In the genomic region with DNA sequence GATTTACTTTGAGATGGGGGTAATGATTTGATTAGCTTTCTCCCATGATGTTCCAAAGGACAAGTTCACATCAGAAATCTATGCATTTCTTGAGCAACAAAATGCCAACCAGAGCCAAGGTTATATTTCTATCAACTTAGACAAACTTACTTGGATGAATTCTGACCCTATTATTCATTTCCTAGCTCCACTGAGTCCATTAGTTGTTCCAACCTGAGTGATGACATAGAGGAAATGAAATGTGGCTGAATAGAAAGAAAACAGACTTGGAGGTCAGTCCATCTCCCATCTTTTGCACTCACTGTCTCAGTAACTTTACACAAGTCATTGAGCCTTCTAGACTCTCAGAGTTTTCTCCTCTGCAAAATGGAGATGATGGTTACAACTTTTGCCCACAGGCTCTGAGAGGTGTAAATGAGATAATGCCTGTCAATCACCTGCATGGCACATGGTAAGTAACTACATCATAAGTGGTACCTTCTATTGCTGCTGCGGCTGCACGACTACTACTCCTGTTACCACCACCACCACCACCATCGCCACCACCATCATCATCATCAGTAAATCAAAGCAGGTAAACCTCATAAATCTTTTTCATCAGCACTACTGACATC, we compare ENCODE assay signal across 18 cellular contexts.
DNase-seq lines count a peak whose midpoint lies in the region; FAIRE-seq and TF ChIP-seq lines count a peak whose summit lies in the region.
"Had no signal": no experiment of that assay in that cellular context is flagged by ENCODE, and none has a peak within 500 bp of the region (broad histone marks: within the 10 kb centered on the region; RNA-seq: fewer than 3 reads in every experiment).

No MANE protein-coding gene starts in this region.

- intact Hi-C loops in esophagus squamous epithelium (cut with DNase I), result no loop called here

- 94 to 100% methylated on average over 3 of the region's 3 CpGs for WGBS in esophagus squamous epithelium, 2 donors

- FAIRE-seq in D721Med (lab: Jason Lieb, UNC) (peak; percentile 38), bronchial epithelial cell (lab: Jason Lieb, UNC) (no peak)
- FAIRE-seq: K562 had no signal

- H3K36me3 ChIP-seq in bronchial epithelial cell (ENCODE audit: control insufficient read depth, insufficient read depth, low read length), result peaks cover 9% of the 10 kb centered on the region
- H3K36me3 ChIP-seq in esophagus squamous epithelium, result peaks cover 0 to 4% (median 0%) of the 10 kb centered on the region in 3 donors
- H3K36me3 ChIP-seq: adrenal gland, Peyer's patch, thyroid gland had no signal

- TF ChIP-seq CTCF in D721Med (IDR thresholded peaks at IDR 0.05; ENCODE audit: insufficient read depth, missing control alignments) (no peak), bronchial epithelial cell (IDR thresholded peaks at IDR 0.05; ENCODE audit: insufficient read depth, low read length, severe bottlenecking) (no peak), esophagus squamous epithelium (IDR thresholded peaks at IDR 0.05) (no peak)

- no peak for DNase-seq in D721Med (ENCODE audit: insufficient read length, low spot score)
- peak; percentile 44 for DNase-seq in LHCN-M2 (ENCODE audit: low read depth)
- peak; percentile 72 for DNase-seq in bronchial epithelial cell (ENCODE audit: low read depth)
- peak; percentile 85 for DNase-seq in kidney tubule cell (ENCODE audit: low spot score)
- DNase-seq in esophagus squamous epithelium (lab: John Stamatoyannopoulos, UW), result no peak
- no peak for DNase-seq in AG08396 (ENCODE audit: low spot score)
- DNase-seq in OCI-M1 (lab: John Stamatoyannopoulos, UW), result no peak
- no peak for DNase-seq in medulla oblongata (ENCODE audit: extremely low spot score)
- DNase-seq: activated CD4-positive, alpha-beta T cell treated with anti-CD3 and anti-CD28 coated beads, Interleukin-2, amount 50 U/mL, for 1 hour; activated T-cell treated with anti-CD3 and anti-CD28 coated beads, Interleukin-2, amount 50 U/mL, for 4 hours; adrenal gland; DMS79 treated with DMSO at 0.1 percent for 48 hours; NCI-H1694; NCI-H510A; Peyer's patch; thyroid gland had no signal

- H3K9me3 ChIP-seq in esophagus squamous epithelium, result no peaks in the 10 kb centered on the region
- H3K9me3 ChIP-seq: adrenal gland, gastroesophageal sphincter, Peyer's patch, thyroid gland had no signal

- H3K4me3 ChIP-seq in bronchial epithelial cell (ENCODE audit: low read depth, low read length), result no peak overlapping the region
- no peak overlapping the region for H3K4me3 ChIP-seq in esophagus squamous epithelium
- H3K4me3 ChIP-seq: adrenal gland, gastroesophageal sphincter, K562, Peyer's patch, thyroid gland had no signal

- TF ChIP-seq POLR2A in esophagus squamous epithelium (IDR thresholded peaks at IDR 0.05), result no peak

- H3K4me1 ChIP-seq in esophagus squamous epithelium, result peaks cover 0 to 33% (median 3%) of the 10 kb centered on the region in 3 donors
- H3K4me1 ChIP-seq: Peyer's patch had no signal

- H3K27me3 ChIP-seq in bronchial epithelial cell (ENCODE audit: control insufficient read depth, insufficient read depth, low read length), result no peaks in the 10 kb centered on the region
- no peaks in the 10 kb centered on the region for H3K27me3 ChIP-seq in esophagus squamous epithelium
- H3K27me3 ChIP-seq: adrenal gland, gastroesophageal sphincter, Peyer's patch, thyroid gland had no signal

- no peak overlapping the region for H3K27ac ChIP-seq in esophagus squamous epithelium
- H3K27ac ChIP-seq: adrenal gland, gastroesophageal sphincter, Peyer's patch, thyroid gland had no signal

Comparison
In these comparisons a context has a peak if more than half of its experiments do, and no peak if none do; other contexts are left out.
1. DNase-seq: peak in LHCN-M2 (single experiment), bronchial epithelial cell (single experiment) and kidney tubule cell (single experiment); none in D721Med (single experiment), esophagus squamous epithelium (single experiment), AG08396 (single experiment), OCI-M1 (single experiment) and medulla oblongata (single experiment).